9 cellular contexts compared by ENCODE assay signal in genomic region chr2:137467246-137467862, GRCh38.
DNase-seq lines count a peak whose midpoint lies in the region; ATAC-seq, FAIRE-seq and TF ChIP-seq lines count a peak whose summit lies in the region.
"Had no signal": no experiment of that assay in that cellular context is flagged by ENCODE, and none has a peak within 500 bp of the region (broad histone marks: within the 10 kb centered on the region; RNA-seq: fewer than 3 reads in every experiment).

No MANE protein-coding gene starts in this region.

- TF ChIP-seq CTCF in AG09319 (IDR thresholded peaks at IDR 0.05; ENCODE audit: low read depth, low read length) (peak; percentile 77), kidney (IDR thresholded peaks at IDR 0.05; ENCODE audit: borderline replicate concordance, extremely low read depth, insufficient read depth) (peak; percentile 55), ascending aorta (IDR thresholded peaks at IDR 0.05) (peak in 1 of 3 experiments; percentile 48)
- TF ChIP-seq CTCF in activated CD8-positive, alpha-beta T cell treated with anti-CD3 and anti-CD28 coated beads for 36 hours (IDR thresholded peaks at IDR 0.05) = peak; percentile 50

- no peak overlapping the region for H3K4me3 Mint-ChIP-seq in activated CD8-positive, alpha-beta T cell treated with anti-CD3 and anti-CD28 coated beads for 36 hours
- no peak overlapping the region for H3K4me3 Mint-ChIP-seq in T-helper 2 cell treated with Interferon-gamma antibody and Interleukin-4, amounts not matched to agents 5 μg/mL and 100 μg/mL, for 36 hours

- H3K4me3 ChIP-seq in kidney (ENCODE audit: low read length in 2 of 2) (no peak overlapping the region), ascending aorta (no peak overlapping the region)

- no peak for FAIRE-seq in kidney (lab: Jason Lieb, UNC)
- FAIRE-seq: islet of Langerhans had no signal

- H3K27me3 Mint-ChIP-seq in activated CD8-positive, alpha-beta T cell treated with anti-CD3 and anti-CD28 coated beads for 36 hours = no peaks in the 10 kb centered on the region
- no peaks in the 10 kb centered on the region for H3K27me3 Mint-ChIP-seq in T-helper 2 cell treated with Interferon-gamma antibody and Interleukin-4, amounts not matched to agents 5 μg/mL and 100 μg/mL, for 36 hours (ENCODE audit: low read depth)

- no peak for DNase-seq in AG09319 (ENCODE audit: extremely low read depth, low read depth)
- DNase-seq in MV-4-11 (lab: John Stamatoyannopoulos, UW) = peak; percentile 20
- DNase-seq in activated CD8-positive, alpha-beta T cell treated with anti-CD3 and anti-CD28 coated beads for 36 hours = peak; percentile 38
- DNase-seq in kidney = no peak
- no peak for DNase-seq in T-helper 2 cell treated with Interferon-gamma antibody and Interleukin-4, amounts not matched to agents 5 μg/mL and 100 μg/mL, for 36 hours (ENCODE audit: low spot score)
- DNase-seq in ascending aorta (ENCODE audit: low spot score in 2 of 2) = no peak

- H3K4me1 Mint-ChIP-seq in activated CD8-positive, alpha-beta T cell treated with anti-CD3 and anti-CD28 coated beads for 36 hours (ENCODE audit: low read depth) = no peaks in the 10 kb centered on the region
- no peaks in the 10 kb centered on the region for H3K4me1 Mint-ChIP-seq in T-helper 2 cell treated with Interferon-gamma antibody and Interleukin-4, amounts not matched to agents 5 μg/mL and 100 μg/mL, for 36 hours (ENCODE audit: low read depth)

- CTCF ChIA-PET in activated CD8-positive, alpha-beta T cell treated with anti-CD3 and anti-CD28 coated beads for 36 hours (lab: Charles Lee) = interaction anchor here (0.6 kb wide), 1 partner anchor 222 kb away, joined by 3 read pairs; no protein-coding TSS in a partner anchor

- POLR2A ChIA-PET in activated CD8-positive, alpha-beta T cell treated with anti-CD3 and anti-CD28 coated beads for 36 hours (lab: Charles Lee) = interaction anchor here (0.6 kb wide), 1 partner anchor 23 kb away, joined by 3 read pairs; no protein-coding TSS in a partner anchor

- H3K36me3 Mint-ChIP-seq in activated CD8-positive, alpha-beta T cell treated with anti-CD3 and anti-CD28 coated beads for 36 hours (ENCODE audit: low read depth) = no peaks in the 10 kb centered on the region
- no peaks in the 10 kb centered on the region for H3K36me3 Mint-ChIP-seq in T-helper 2 cell treated with Interferon-gamma antibody and Interleukin-4, amounts not matched to agents 5 μg/mL and 100 μg/mL, for 36 hours (ENCODE audit: low read depth)

- no peak overlapping the region for H3K9ac ChIP-seq in kidney (ENCODE audit: low read length in 2 of 2)

- no peaks in the 10 kb centered on the region for H3K36me3 ChIP-seq in kidney (ENCODE audit: control insufficient read depth in 1 of 2, insufficient read depth in 2 of 2, low read length in 2 of 2)
- H3K36me3 ChIP-seq in ascending aorta = no peaks in the 10 kb centered on the region

- no peak overlapping the region for H3K27ac Mint-ChIP-seq in activated CD8-positive, alpha-beta T cell treated with anti-CD3 and anti-CD28 coated beads for 36 hours
- no peak overlapping the region for H3K27ac Mint-ChIP-seq in T-helper 2 cell treated with Interferon-gamma antibody and Interleukin-4, amounts not matched to agents 5 μg/mL and 100 μg/mL, for 36 hours

- H3K27ac ChIP-seq in kidney (ENCODE audit: low read depth in 2 of 2, low read length in 2 of 2) = no peak overlapping the region
- H3K27ac ChIP-seq in ascending aorta = no peak overlapping the region

- H3K27me3 ChIP-seq in ascending aorta = no peaks in the 10 kb centered on the region

- ATAC-seq in GM18499 (IDR thresholded peaks at IDR 0.05; ENCODE audit: insufficient read depth, unreplicated experiment) (peak; percentile 83), HG02678 (IDR thresholded peaks at IDR 0.05; ENCODE audit: unreplicated experiment) (peak; percentile 89)
- no peak for ATAC-seq in activated CD8-positive, alpha-beta T cell treated with anti-CD3 and anti-CD28 coated beads for 36 hours

- no peaks in the 10 kb centered on the region for H3K9me3 Mint-ChIP-seq in activated CD8-positive, alpha-beta T cell treated with anti-CD3 and anti-CD28 coated beads for 36 hours
- H3K9me3 Mint-ChIP-seq in T-helper 2 cell treated with Interferon-gamma antibody and Interleukin-4, amounts not matched to agents 5 μg/mL and 100 μg/mL, for 36 hours = no peaks in the 10 kb centered on the region

- intact Hi-C loops in activated CD8-positive, alpha-beta T cell treated with anti-CD3 and anti-CD28 coated beads for 36 hours (cut with micrococcal nuclease) = loop anchor here (10.0 kb wide), 1 partner anchor 367 kb away; no protein-coding TSS in a partner anchor
- intact Hi-C loops in kidney (cut with DNase I) = no loop called here
- intact Hi-C loops in ascending aorta (cut with DNase I) = no loop called here

- H3K9me3 ChIP-seq in kidney (ENCODE audit: control insufficient read depth in 1 of 2, low read length in 2 of 2) (no peaks in the 10 kb centered on the region), ascending aorta (no peaks in the 10 kb centered on the region)

- H3K4me1 ChIP-seq in kidney (ENCODE audit: control insufficient read depth in 1 of 2, insufficient read depth in 1 of 2, low read depth in 1 of 2, low read length in 2 of 2) = no peaks in the 10 kb centered on the region
- no peaks in the 10 kb centered on the region for H3K4me1 ChIP-seq in ascending aorta

Comparison
In these comparisons a context has a peak if more than half of its experiments do, and no peak if none do; other contexts are left out.
1. DNase-seq: peak in MV-4-11 (single experiment) and activated CD8-positive, alpha-beta T cell treated with anti-CD3 and anti-CD28 coated beads for 36 hours (single experiment); none in AG09319 (single experiment), kidney (single experiment), T-helper 2 cell treated with Interferon-gamma antibody and Interleukin-4, amounts not matched to agents 5 μg/mL and 100 μg/mL, for 36 hours (single experiment) and ascending aorta (0 of 2).